In the genomic region with DNA sequence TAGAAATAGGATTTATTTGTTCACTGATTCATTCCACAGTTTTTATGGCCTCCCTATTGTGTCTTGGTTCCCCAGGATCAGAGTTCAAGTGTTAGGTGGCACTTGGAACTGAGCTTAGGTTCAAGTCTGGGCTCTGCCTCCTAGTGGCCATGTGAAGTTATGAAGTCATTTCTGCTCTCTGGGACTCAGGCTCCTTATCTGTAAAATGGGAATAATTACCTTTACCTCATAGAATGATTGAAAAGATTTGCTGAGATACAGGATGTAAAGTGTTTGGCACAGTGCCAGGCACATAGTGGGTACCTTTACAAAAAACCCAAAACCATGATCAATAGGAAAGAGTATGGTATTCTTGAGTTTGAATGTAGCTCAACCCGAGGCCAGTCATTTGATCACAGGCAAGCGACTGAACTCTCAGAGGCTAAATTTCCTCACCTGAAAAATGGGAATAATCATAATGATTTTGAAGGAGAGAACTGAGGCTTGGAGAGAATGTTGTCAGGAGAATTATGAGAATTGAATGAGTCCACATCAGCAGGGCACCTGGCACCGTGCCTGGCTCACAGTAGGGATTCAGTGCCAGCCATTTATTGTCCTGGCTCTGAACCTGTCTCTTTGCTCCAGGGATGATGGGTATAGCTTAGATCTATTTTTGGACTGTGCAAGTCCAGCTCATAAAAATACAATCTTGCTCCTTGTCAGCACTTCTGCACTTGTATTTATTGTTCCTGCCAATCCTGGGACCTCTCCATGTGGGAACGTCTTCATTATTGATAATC, we compare ENCODE assay signal across 1 cellular context.
TF ChIP-seq lines count a peak whose summit lies in the region.

No MANE protein-coding gene starts in this region.

TF ChIP-seq in SK-N-SH, 30 proteins besides CTCF, POLR2A, EP300 and RAD21 (continued from another document):
- TF ChIP-seq USF2 (IDR thresholded peaks at IDR 0.05; ENCODE audit: borderline replicate concordance, low read depth, low read length) = no peak
- TF ChIP-seq, protein P1, sequence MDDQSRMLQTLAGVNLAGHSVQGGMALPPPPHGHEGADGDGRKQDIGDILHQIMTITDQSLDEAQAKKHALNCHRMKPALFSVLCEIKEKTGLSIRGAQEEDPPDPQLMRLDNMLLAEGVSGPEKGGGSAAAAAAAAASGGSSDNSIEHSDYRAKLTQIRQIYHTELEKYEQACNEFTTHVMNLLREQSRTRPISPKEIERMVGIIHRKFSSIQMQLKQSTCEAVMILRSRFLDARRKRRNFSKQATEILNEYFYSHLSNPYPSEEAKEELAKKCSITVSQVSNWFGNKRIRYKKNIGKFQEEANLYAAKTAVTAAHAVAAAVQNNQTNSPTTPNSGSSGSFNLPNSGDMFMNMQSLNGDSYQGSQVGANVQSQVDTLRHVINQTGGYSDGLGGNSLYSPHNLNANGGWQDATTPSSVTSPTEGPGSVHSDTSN (IDR thresholded peaks at IDR 0.05) = no peak
- TF ChIP-seq IRF3 (IDR thresholded peaks at IDR 0.05; ENCODE audit: low read depth, low read length) = no peak
- no peak for TF ChIP-seq CHD2 (IDR thresholded peaks at IDR 0.05; ENCODE audit: low read length, partially characterized antibody)
- TF ChIP-seq POLR2AphosphoS5 (IDR thresholded peaks at IDR 0.05; ENCODE audit: low read depth, low read length) = no peak
- TF ChIP-seq MXI1 (IDR thresholded peaks at IDR 0.05; ENCODE audit: low read depth, low read length) = no peak
- TF ChIP-seq GABPA (IDR thresholded peaks at IDR 0.05; ENCODE audit: low read depth) = no peak
- no peak for TF ChIP-seq YY1 (IDR thresholded peaks at IDR 0.05; ENCODE audit: low read depth)
- TF ChIP-seq FOXM1 (IDR thresholded peaks at IDR 0.05; ENCODE audit: low read depth) = no peak
- no peak for TF ChIP-seq GATA2 (CRISPR knock-in tag; IDR thresholded peaks at IDR 0.05)
